ENCODE assay signal across 9 cellular contexts in the genomic region with DNA sequence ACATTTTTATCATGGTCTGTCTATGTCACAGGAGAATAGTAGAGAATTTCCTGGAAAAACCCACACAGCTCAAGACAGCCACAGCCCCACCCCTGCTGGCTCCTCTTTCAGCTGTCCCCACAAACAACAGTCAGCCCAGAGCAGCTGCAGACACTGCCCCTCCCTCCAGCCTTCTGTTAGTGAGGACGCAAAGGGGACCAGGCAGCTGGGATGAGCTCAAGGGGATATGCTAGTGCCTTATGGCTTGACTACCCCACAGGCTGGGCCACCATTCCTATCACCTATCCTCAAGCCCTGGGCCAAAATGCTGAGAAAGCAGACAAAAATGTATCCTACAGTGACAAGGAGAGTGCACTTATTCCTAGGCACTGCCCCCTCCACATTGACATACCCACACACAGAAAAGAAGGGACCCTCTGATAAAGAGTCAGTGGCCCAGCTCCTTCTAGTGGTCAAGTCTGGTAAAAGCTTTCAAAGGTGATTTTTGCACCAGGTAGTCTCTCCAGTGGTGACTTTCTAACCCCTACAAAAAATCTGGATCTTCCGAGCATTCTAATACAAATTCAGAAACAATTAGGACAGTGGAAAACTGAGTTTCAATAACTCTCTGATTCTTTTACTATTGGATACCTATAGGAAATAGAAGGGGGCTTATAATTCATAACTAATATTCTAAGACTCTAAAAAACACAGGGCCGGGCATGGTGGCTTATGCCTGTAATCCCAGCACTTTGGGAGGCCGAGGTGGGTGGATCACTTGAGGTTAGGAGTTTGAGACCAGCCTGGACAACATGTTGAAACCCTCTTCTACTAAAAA. TPM values are rescaled to one million over a fixed set of nuclear protein-coding genes. Genes with fewer than 3 reads are reported as not detected.
A peak's percentile ranks its signal among the peaks of the same experiment; 100 is the strongest.
DNase-seq lines count a peak whose midpoint lies in the region; ATAC-seq and TF ChIP-seq lines count a peak whose summit lies in the region.
"Had no signal": no experiment of that assay in that cellular context is flagged by ENCODE, and none has a peak within 500 bp of the region (broad histone marks: within the 10 kb centered on the region; RNA-seq: fewer than 3 reads in every experiment).

No MANE protein-coding gene starts in this region.

- DNase-seq in ELF-1 (ENCODE audit: low read depth, low spot score) (peak; percentile 64), right atrium auricular region (ENCODE audit: low spot score) (peak; percentile 72)
- DNase-seq in activated CD8-positive, alpha-beta T cell treated with anti-CD3 and anti-CD28 coated beads for 36 hours = peak; percentile 35
- peak; percentile 32 for DNase-seq in stimulated activated CD8-positive, alpha-beta memory T cell treated with anti-CD3 and anti-CD28 coated beads, Interleukin-4, amount 100 ng/mL, for 48 hours
- DNase-seq in effector CD8-positive, alpha-beta T cell (lab: John Stamatoyannopoulos, UW) = no peak
- DNase-seq: activated B cell treated with CpG ODN at 0.5 μM for 24 hours had no signal

- H3K4me1 Mint-ChIP-seq in activated CD8-positive, alpha-beta T cell treated with anti-CD3 and anti-CD28 coated beads for 36 hours (ENCODE audit: low read depth) = peaks cover 49% of the 10 kb centered on the region

- intact Hi-C loops in activated CD8-positive, alpha-beta T cell treated with anti-CD3 and anti-CD28 coated beads for 36 hours (cut with micrococcal nuclease) = no loop called here

- ATAC-seq in activated CD8-positive, alpha-beta T cell treated with anti-CD3 and anti-CD28 coated beads for 36 hours = no peak
- no peak for ATAC-seq in HG02763 (IDR thresholded peaks at IDR 0.05; ENCODE audit: unreplicated experiment)
- ATAC-seq in HG03159 (IDR thresholded peaks at IDR 0.05; ENCODE audit: unreplicated experiment) = no peak

- H3K4me3 ChIP-seq in right atrium auricular region = no peak overlapping the region

- H3K36me3 ChIP-seq in right atrium auricular region = no peaks in the 10 kb centered on the region

- no peaks in the 10 kb centered on the region for H3K27me3 ChIP-seq in right atrium auricular region

- no peak overlapping the region for H3K4me3 Mint-ChIP-seq in activated CD8-positive, alpha-beta T cell treated with anti-CD3 and anti-CD28 coated beads for 36 hours
- H3K4me3 Mint-ChIP-seq: activated B cell treated with CpG ODN at 0.5 μM for 24 hours had no signal

- CTCF ChIA-PET in activated CD8-positive, alpha-beta T cell treated with anti-CD3 and anti-CD28 coated beads for 36 hours (lab: Charles Lee) = interaction anchor here (0.7 to 6.5 kb wide), 19 partner anchors 8 to 140 kb away, joined by 3 to 66 read pairs (median 4); a partner anchor contains a TSS

- H3K9me3 Mint-ChIP-seq in activated CD8-positive, alpha-beta T cell treated with anti-CD3 and anti-CD28 coated beads for 36 hours = no peaks in the 10 kb centered on the region
- H3K9me3 Mint-ChIP-seq: activated B cell treated with CpG ODN at 0.5 μM for 24 hours had no signal

- TF ChIP-seq CTCF in LNCAP (IDR thresholded peaks at IDR 0.05) = peak; percentile 59
- TF ChIP-seq CTCF in activated CD8-positive, alpha-beta T cell treated with anti-CD3 and anti-CD28 coated beads for 36 hours (IDR thresholded peaks at IDR 0.05) = peak; percentile 65
- peak; percentile 36 to 61 for TF ChIP-seq CTCF in right atrium auricular region (IDR thresholded peaks at IDR 0.05)

- peaks cover 16% of the 10 kb centered on the region for H3K27me3 Mint-ChIP-seq in activated CD8-positive, alpha-beta T cell treated with anti-CD3 and anti-CD28 coated beads for 36 hours

- H3K27ac ChIP-seq in right atrium auricular region = peak overlapping the region; percentile 36 to 60

- H3K36me3 Mint-ChIP-seq in activated CD8-positive, alpha-beta T cell treated with anti-CD3 and anti-CD28 coated beads for 36 hours (ENCODE audit: low read depth) = no peaks in the 10 kb centered on the region

- peaks cover 0 to 65% of the 10 kb centered on the region in 2 donors for H3K4me1 ChIP-seq in right atrium auricular region

- POLR2A ChIA-PET in activated CD8-positive, alpha-beta T cell treated with anti-CD3 and anti-CD28 coated beads for 36 hours (lab: Charles Lee) = interaction anchor here (1.3 kb wide), 1 partner anchor 9 kb away, joined by 3 read pairs; no protein-coding TSS in a partner anchor

- H3K27ac Mint-ChIP-seq in activated CD8-positive, alpha-beta T cell treated with anti-CD3 and anti-CD28 coated beads for 36 hours = no peak overlapping the region
- H3K27ac Mint-ChIP-seq: activated B cell treated with CpG ODN at 0.5 μM for 24 hours had no signal

- H3K9me3 ChIP-seq in right atrium auricular region = no peaks in the 10 kb centered on the region

RNA-seq across cellular contexts. Expression of a gene that starts 3.0 kb away (rescaled TPM):
- total RNA-seq in activated CD8-positive, alpha-beta T cell treated with anti-CD3 and anti-CD28 coated beads for 36 hours = under 1 TPM; 0.78 to 0.86 TPM
- total RNA-seq in right atrium auricular region = 10 to 100 TPM; 39.3 to 52.7 TPM

RNA-seq across cellular contexts. Expression of a gene that starts 21.5 kb away (rescaled TPM):
- 10 to 100 TPM; 20.6 to 23.0 TPM for total RNA-seq in activated CD8-positive, alpha-beta T cell treated with anti-CD3 and anti-CD28 coated beads for 36 hours
- total RNA-seq in right atrium auricular region = 10 to 100 TPM; 23.1 to 34.2 TPM

Comparison
In these comparisons a context has a peak if more than half of its experiments do, and no peak if none do; other contexts are left out.
1. RNA of a gene that starts 3.0 kb away (total RNA-seq): 39.3 to 52.7 TPM in right atrium auricular region; 0.78 to 0.86 TPM in activated CD8-positive, alpha-beta T cell treated with anti-CD3 and anti-CD28 coated beads for 36 hours; every median in the first group is over 10 times any median in the second.
2. Peak in every context shown above with its lines, with median percentiles within 50 percentile points of each other: CTCF ChIP-seq.